10 cellular contexts compared by ENCODE assay signal in genomic region chr9:111839387-111839786, GRCh38. TPM values are rescaled to one million over a fixed set of nuclear protein-coding genes. Genes with fewer than 3 reads are reported as not detected.
A peak's percentile ranks its signal among the peaks of the same experiment; 100 is the strongest.
DNase-seq lines count a peak whose midpoint lies in the region; ATAC-seq and TF ChIP-seq lines count a peak whose summit lies in the region.
"Had no signal": no experiment of that assay in that cellular context is flagged by ENCODE, and none has a peak within 500 bp of the region (broad histone marks: within the 10 kb centered on the region; RNA-seq: fewer than 3 reads in every experiment).

No MANE protein-coding gene starts in this region.

- intact Hi-C loops in sigmoid colon (cut with DNase I) (no loop called here), Calu3 (cut with micrococcal nuclease; ENCODE audit: unreplicated experiment) (no loop called here)

- H3K27me3 ChIP-seq in sigmoid colon = no peaks in the 10 kb centered on the region
- H3K27me3 ChIP-seq: testis had no signal

- TF ChIP-seq CTCF in sigmoid colon (IDR thresholded peaks at IDR 0.05) (no peak), Calu3 (IDR thresholded peaks at IDR 0.05; ENCODE audit: unreplicated experiment) (no peak)

- H3K27ac ChIP-seq in sigmoid colon = peak overlapping the region in 2 of 4 donors; percentile 33 to 48
- H3K27ac ChIP-seq: testis had no signal

- H3K4me1 Mint-ChIP-seq in T-helper 17 cell (peaks cover 2% of the 10 kb centered on the region), Calu3 (ENCODE audit: low read depth, unreplicated experiment) (no peaks in the 10 kb centered on the region)

- H3K4me3 Mint-ChIP-seq in T-helper 17 cell (peak overlapping the region; percentile 8), Calu3 (ENCODE audit: low read depth, unreplicated experiment) (no peak overlapping the region)

- ATAC-seq in GM18517 (IDR thresholded peaks at IDR 0.05; ENCODE audit: unreplicated experiment) (peak; percentile 64), T-helper 17 cell (no peak), HG03342 (IDR thresholded peaks at IDR 0.05; ENCODE audit: unreplicated experiment) (no peak), HG03159 (IDR thresholded peaks at IDR 0.05; ENCODE audit: unreplicated experiment) (no peak)

- H3K4me1 ChIP-seq in sigmoid colon = peaks cover 0 to 20% (median 12%) of the 10 kb centered on the region in 4 donors
- H3K4me1 ChIP-seq: testis had no signal

- DNase-seq in HCEC 1CT (peak; percentile 46), T-helper 17 cell (no peak), sigmoid colon (peak; percentile 71), Calu3 (no peak)
- DNase-seq: activated CD4-positive, alpha-beta T cell treated with anti-CD3 and anti-CD28 coated beads, Interleukin-2, amount 50 U/mL, for 48 hours; islet precursor cell; testis had no signal

- WGBS in sigmoid colon, 2 donors = 68 to 75% methylated on average over 6 of the region's 6 CpGs

- CTCF ChIA-PET in Calu3 (lab: Charles Lee) = no interaction called here

- H3K36me3 ChIP-seq in sigmoid colon = no peaks in the 10 kb centered on the region

- no TSS peak for BruUV-seq in Calu3 (replicated peaks; lab: Mats Ljungman, UMichigan)

- no peak overlapping the region for H3K4me3 ChIP-seq in sigmoid colon
- H3K4me3 ChIP-seq: testis had no signal

- H3K27ac Mint-ChIP-seq in T-helper 17 cell = no peak overlapping the region
- no peak overlapping the region for H3K27ac Mint-ChIP-seq in Calu3 (ENCODE audit: unreplicated experiment)

- TF ChIP-seq POLR2A in sigmoid colon (IDR thresholded peaks at IDR 0.05) = no peak

- H3K36me3 Mint-ChIP-seq in T-helper 17 cell (ENCODE audit: low read depth) (peaks cover 2% of the 10 kb centered on the region), Calu3 (ENCODE audit: insufficient read depth, unreplicated experiment) (peaks cover 4% of the 10 kb centered on the region)

- no peaks in the 10 kb centered on the region for H3K9me3 ChIP-seq in T-helper 17 cell (ENCODE audit: control insufficient read depth, low read length, poor library complexity, severe bottlenecking)
- no peaks in the 10 kb centered on the region for H3K9me3 ChIP-seq in sigmoid colon
- H3K9me3 ChIP-seq: testis had no signal

- H3K27me3 Mint-ChIP-seq in T-helper 17 cell = peaks cover 10% of the 10 kb centered on the region
- H3K27me3 Mint-ChIP-seq in Calu3 (ENCODE audit: unreplicated experiment) = no peaks in the 10 kb centered on the region

- TF ChIP-seq EP300 in sigmoid colon (IDR thresholded peaks at IDR 0.05) = no peak

- peaks cover 4% of the 10 kb centered on the region for H3K9me3 Mint-ChIP-seq in Calu3 (ENCODE audit: low read depth, unreplicated experiment)

RNA-seq across cellular contexts. Expression of gene SHOC1, which starts 44.6 kb away (rescaled TPM):
- not detected for total RNA-seq in T-helper 17 cell
- not detected for total RNA-seq in sigmoid colon
- under 1 TPM in 1 of 3 donors, not detected in 2; 0.03 TPM for polyA plus RNA-seq in sigmoid colon
- total RNA-seq in Calu3 (2022) = not detected in 2 replicates

RNA-seq across cellular contexts. Expression of gene UGCG, which starts 57.2 kb away (rescaled TPM):
- 10 to 100 TPM; 35.5 TPM for total RNA-seq in T-helper 17 cell
- total RNA-seq in sigmoid colon = 10 to 100 TPM; 18.6 to 89.3 (median 27.0) TPM
- polyA plus RNA-seq in sigmoid colon = 10 to 100 TPM in 2 of 3 donors, 1 to 10 TPM in 1; 7.8 to 20.7 (median 12.5) TPM
- total RNA-seq in Calu3 (2022) = 75.5 and 84.8 TPM in 2 replicates

Comparison
In these comparisons a context has a peak if more than half of its experiments do, and no peak if none do; other contexts are left out.
1. DNase-seq: peak in HCEC 1CT (single experiment) and sigmoid colon (single experiment); none in T-helper 17 cell (0 of 3) and Calu3 (single experiment).